ENCODE assay signal across 2 cellular contexts in the genomic region with DNA sequence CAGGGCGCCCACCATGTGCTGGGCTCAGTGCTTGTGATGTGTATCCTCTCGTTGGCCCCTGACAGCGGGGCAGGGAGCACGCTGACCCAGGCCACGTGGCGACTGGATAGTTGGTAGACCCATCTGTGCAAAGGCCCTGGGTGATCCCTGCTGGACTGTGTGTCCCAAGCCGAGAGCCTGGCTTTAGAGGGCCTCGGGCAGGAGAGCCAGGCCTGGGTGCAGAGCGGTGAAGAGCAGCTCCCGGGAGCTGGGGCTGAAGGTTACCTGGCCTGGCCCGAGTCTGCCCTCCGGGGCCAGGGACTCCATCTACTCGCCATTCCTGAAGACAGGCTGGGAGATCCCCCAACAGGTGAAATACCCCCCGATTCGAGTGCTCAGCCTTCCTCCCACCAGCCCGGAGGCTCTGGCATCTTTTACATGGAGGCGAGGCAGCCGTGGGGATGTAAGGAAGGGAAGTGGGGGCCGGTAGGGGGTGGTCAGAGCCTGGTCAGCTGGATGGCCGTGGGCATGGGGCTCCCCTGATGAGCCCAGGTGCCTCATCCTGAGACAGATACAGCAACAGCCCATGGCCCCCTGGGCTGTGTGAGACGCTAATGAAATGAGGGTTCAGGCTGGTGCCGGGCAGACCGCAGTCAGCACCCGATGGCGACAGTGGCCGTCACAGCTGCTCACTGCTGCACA.
TF ChIP-seq lines count a peak whose summit lies in the region.

No MANE protein-coding gene starts in this region.

TF ChIP-seq in SK-N-SH, 30 proteins besides CTCF, POLR2A, EP300 and RAD21:
- TF ChIP-seq, protein P1, sequence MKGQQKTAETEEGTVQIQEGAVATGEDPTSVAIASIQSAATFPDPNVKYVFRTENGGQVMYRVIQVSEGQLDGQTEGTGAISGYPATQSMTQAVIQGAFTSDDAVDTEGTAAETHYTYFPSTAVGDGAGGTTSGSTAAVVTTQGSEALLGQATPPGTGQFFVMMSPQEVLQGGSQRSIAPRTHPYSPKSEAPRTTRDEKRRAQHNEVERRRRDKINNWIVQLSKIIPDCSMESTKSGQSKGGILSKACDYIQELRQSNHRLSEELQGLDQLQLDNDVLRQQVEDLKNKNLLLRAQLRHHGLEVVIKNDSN (IDR thresholded peaks at IDR 0.05; ENCODE audit: borderline replicate concordance, low read depth), result no peak
- TF ChIP-seq, protein P2, sequence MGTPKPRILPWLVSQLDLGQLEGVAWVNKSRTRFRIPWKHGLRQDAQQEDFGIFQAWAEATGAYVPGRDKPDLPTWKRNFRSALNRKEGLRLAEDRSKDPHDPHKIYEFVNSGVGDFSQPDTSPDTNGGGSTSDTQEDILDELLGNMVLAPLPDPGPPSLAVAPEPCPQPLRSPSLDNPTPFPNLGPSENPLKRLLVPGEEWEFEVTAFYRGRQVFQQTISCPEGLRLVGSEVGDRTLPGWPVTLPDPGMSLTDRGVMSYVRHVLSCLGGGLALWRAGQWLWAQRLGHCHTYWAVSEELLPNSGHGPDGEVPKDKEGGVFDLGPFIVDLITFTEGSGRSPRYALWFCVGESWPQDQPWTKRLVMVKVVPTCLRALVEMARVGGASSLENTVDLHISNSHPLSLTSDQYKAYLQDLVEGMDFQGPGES (IDR thresholded peaks at IDR 0.05; ENCODE audit: low read depth, low read length), result no peak
- TF ChIP-seq, protein P3, sequence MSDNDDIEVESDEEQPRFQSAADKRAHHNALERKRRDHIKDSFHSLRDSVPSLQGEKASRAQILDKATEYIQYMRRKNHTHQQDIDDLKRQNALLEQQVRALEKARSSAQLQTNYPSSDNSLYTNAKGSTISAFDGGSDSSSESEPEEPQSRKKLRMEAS (IDR thresholded peaks at IDR 0.05; ENCODE audit: low read depth), result no peak
- TF ChIP-seq CHD2 (IDR thresholded peaks at IDR 0.05; ENCODE audit: low read length, partially characterized antibody), result no peak
- no peak for TF ChIP-seq ELF1 (IDR thresholded peaks at IDR 0.05)
- TF ChIP-seq GABPA (IDR thresholded peaks at IDR 0.05; ENCODE audit: low read depth), result no peak
- TF ChIP-seq YY1 (IDR thresholded peaks at IDR 0.05; ENCODE audit: low read depth), result no peak
- TF ChIP-seq TAF1 (IDR thresholded peaks at IDR 0.05; ENCODE audit: borderline replicate concordance, low read depth, low read length), result no peak
- no peak for TF ChIP-seq JUND (IDR thresholded peaks at IDR 0.05)
- no peak; the same call in 1 of the 2 replicates for TF ChIP-seq FOXJ3 (CRISPR knock-in tag; IDR thresholded peaks at IDR 0.05)
- TF ChIP-seq TEAD4 (IDR thresholded peaks at IDR 0.05; ENCODE audit: borderline replicate concordance, insufficient read depth), result no peak
- TF ChIP-seq NRF1 (IDR thresholded peaks at IDR 0.05; ENCODE audit: low read depth, low read length), result no peak
- TF ChIP-seq, protein P4, sequence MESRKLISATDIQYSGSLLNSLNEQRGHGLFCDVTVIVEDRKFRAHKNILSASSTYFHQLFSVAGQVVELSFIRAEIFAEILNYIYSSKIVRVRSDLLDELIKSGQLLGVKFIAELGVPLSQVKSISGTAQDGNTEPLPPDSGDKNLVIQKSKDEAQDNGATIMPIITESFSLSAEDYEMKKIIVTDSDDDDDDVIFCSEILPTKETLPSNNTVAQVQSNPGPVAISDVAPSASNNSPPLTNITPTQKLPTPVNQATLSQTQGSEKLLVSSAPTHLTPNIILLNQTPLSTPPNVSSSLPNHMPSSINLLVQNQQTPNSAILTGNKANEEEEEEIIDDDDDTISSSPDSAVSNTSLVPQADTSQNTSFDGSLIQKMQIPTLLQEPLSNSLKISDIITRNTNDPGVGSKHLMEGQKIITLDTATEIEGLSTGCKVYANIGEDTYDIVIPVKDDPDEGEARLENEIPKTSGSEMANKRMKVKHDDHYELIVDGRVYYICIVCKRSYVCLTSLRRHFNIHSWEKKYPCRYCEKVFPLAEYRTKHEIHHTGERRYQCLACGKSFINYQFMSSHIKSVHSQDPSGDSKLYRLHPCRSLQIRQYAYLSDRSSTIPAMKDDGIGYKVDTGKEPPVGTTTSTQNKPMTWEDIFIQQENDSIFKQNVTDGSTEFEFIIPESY (IDR thresholded peaks at IDR 0.05; ENCODE audit: borderline replicate concordance, low read depth), result no peak
- TF ChIP-seq SIN3A (IDR thresholded peaks at IDR 0.05; ENCODE audit: borderline replicate concordance, low read depth, low read length), result no peak
- no peak for TF ChIP-seq POLR2AphosphoS5 (IDR thresholded peaks at IDR 0.05; ENCODE audit: low read depth, low read length)
- TF ChIP-seq RCOR1 (IDR thresholded peaks at IDR 0.05; ENCODE audit: low read length), result no peak

TF ChIP-seq in SK-N-SH treated with all-trans-retinoic acid at 6 μM for 48 hours, 23 proteins besides CTCF, POLR2A, EP300 and RAD21:
- TF ChIP-seq SNAI2 (CRISPR knock-in tag; IDR thresholded peaks at IDR 0.05), result no peak
- TF ChIP-seq ESRRG (CRISPR knock-in tag; IDR thresholded peaks at IDR 0.05), result no peak
- TF ChIP-seq ZFP30 (CRISPR knock-in tag; IDR thresholded peaks at IDR 0.05), result no peak
- no peak for TF ChIP-seq ZFP3 (CRISPR knock-in tag; IDR thresholded peaks at IDR 0.05)
- no peak for TF ChIP-seq CSDC2 (CRISPR knock-in tag; IDR thresholded peaks at IDR 0.05)
- TF ChIP-seq, protein P5, sequence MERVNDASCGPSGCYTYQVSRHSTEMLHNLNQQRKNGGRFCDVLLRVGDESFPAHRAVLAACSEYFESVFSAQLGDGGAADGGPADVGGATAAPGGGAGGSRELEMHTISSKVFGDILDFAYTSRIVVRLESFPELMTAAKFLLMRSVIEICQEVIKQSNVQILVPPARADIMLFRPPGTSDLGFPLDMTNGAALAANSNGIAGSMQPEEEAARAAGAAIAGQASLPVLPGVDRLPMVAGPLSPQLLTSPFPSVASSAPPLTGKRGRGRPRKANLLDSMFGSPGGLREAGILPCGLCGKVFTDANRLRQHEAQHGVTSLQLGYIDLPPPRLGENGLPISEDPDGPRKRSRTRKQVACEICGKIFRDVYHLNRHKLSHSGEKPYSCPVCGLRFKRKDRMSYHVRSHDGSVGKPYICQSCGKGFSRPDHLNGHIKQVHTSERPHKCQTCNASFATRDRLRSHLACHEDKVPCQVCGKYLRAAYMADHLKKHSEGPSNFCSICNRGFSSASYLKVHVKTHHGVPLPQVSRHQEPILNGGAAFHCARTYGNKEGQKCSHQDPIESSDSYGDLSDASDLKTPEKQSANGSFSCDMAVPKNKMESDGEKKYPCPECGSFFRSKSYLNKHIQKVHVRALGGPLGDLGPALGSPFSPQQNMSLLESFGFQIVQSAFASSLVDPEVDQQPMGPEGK (CRISPR knock-in tag; IDR thresholded peaks at IDR 0.05; ENCODE audit: borderline replicate concordance), result no peak
- TF ChIP-seq, protein P6, sequence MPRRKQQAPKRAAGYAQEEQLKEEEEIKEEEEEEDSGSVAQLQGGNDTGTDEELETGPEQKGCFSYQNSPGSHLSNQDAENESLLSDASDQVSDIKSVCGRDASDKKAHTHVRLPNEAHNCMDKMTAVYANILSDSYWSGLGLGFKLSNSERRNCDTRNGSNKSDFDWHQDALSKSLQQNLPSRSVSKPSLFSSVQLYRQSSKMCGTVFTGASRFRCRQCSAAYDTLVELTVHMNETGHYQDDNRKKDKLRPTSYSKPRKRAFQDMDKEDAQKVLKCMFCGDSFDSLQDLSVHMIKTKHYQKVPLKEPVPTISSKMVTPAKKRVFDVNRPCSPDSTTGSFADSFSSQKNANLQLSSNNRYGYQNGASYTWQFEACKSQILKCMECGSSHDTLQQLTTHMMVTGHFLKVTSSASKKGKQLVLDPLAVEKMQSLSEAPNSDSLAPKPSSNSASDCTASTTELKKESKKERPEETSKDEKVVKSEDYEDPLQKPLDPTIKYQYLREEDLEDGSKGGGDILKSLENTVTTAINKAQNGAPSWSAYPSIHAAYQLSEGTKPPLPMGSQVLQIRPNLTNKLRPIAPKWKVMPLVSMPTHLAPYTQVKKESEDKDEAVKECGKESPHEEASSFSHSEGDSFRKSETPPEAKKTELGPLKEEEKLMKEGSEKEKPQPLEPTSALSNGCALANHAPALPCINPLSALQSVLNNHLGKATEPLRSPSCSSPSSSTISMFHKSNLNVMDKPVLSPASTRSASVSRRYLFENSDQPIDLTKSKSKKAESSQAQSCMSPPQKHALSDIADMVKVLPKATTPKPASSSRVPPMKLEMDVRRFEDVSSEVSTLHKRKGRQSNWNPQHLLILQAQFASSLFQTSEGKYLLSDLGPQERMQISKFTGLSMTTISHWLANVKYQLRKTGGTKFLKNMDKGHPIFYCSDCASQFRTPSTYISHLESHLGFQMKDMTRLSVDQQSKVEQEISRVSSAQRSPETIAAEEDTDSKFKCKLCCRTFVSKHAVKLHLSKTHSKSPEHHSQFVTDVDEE (CRISPR knock-in tag; IDR thresholded peaks at IDR 0.05), result no peak
- no peak for TF ChIP-seq ZNF70 (CRISPR knock-in tag; IDR thresholded peaks at IDR 0.05)
- TF ChIP-seq, protein P7, sequence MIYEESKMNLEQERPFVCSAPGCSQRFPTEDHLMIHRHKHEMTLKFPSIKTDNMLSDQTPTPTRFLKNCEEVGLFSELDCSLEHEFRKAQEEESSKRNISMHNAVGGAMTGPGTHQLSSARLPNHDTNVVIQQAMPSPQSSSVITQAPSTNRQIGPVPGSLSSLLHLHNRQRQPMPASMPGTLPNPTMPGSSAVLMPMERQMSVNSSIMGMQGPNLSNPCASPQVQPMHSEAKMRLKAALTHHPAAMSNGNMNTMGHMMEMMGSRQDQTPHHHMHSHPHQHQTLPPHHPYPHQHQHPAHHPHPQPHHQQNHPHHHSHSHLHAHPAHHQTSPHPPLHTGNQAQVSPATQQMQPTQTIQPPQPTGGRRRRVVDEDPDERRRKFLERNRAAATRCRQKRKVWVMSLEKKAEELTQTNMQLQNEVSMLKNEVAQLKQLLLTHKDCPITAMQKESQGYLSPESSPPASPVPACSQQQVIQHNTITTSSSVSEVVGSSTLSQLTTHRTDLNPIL (CRISPR knock-in tag; IDR thresholded peaks at IDR 0.05; ENCODE audit: low read depth), result no peak
- no peak for TF ChIP-seq GLIS3 (CRISPR knock-in tag; IDR thresholded peaks at IDR 0.05)
- TF ChIP-seq ISL1 (CRISPR knock-in tag; IDR thresholded peaks at IDR 0.05), result no peak
- no peak for TF ChIP-seq ZC3H10 (CRISPR knock-in tag; IDR thresholded peaks at IDR 0.05)
- TF ChIP-seq, protein P8, sequence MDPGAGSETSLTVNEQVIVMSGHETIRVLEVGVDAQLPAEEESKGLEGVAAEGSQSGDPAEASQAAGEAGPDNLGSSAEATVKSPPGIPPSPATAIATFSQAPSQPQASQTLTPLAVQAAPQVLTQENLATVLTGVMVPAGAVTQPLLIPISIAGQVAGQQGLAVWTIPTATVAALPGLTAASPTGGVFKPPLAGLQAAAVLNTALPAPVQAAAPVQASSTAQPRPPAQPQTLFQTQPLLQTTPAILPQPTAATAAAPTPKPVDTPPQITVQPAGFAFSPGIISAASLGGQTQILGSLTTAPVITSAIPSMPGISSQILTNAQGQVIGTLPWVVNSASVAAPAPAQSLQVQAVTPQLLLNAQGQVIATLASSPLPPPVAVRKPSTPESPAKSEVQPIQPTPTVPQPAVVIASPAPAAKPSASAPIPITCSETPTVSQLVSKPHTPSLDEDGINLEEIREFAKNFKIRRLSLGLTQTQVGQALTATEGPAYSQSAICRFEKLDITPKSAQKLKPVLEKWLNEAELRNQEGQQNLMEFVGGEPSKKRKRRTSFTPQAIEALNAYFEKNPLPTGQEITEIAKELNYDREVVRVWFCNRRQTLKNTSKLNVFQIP (CRISPR knock-in tag; IDR thresholded peaks at IDR 0.05; ENCODE audit: borderline replicate concordance, low read depth), result no peak
- TF ChIP-seq ZNF8 (CRISPR knock-in tag; IDR thresholded peaks at IDR 0.05), result no peak
- no peak for TF ChIP-seq RARB (CRISPR knock-in tag; IDR thresholded peaks at IDR 0.05)
